8 cellular contexts compared by ENCODE assay signal in genomic region chr2:65186872-65187851, GRCh38. TPM values are rescaled to one million over a fixed set of nuclear protein-coding genes. Genes with fewer than 3 reads are reported as not detected.
A peak's percentile ranks its signal among the peaks of the same experiment; 100 is the strongest.
DNase-seq lines count a peak whose midpoint lies in the region; ATAC-seq, FAIRE-seq and TF ChIP-seq lines count a peak whose summit lies in the region.

No MANE protein-coding gene starts in this region.

- CTCF ChIA-PET in CD8-positive, alpha-beta memory T cell (lab: Charles Lee): interaction anchor here (0.6 to 1.5 kb wide), 8 partner anchors 9 to 269 kb away, joined by 3 to 6 read pairs (median 4); partner anchors contain the start of gene CEP68

- no peak overlapping the region for H3K27ac ChIP-seq in CD8-positive, alpha-beta memory T cell (ENCODE audit: low read depth, low read length)
- no peak overlapping the region for H3K27ac ChIP-seq in pancreas

- no peaks in the 10 kb centered on the region for H3K9me3 Mint-ChIP-seq in CD8-positive, alpha-beta memory T cell
- no peaks in the 10 kb centered on the region for H3K9me3 Mint-ChIP-seq in type B pancreatic cell

- DNase-seq in CD8-positive, alpha-beta memory T cell: peak; percentile 29 to 62 (median 44)
- DNase-seq in LNCaP clone FGC (ENCODE audit: low read depth): peak; percentile 46
- DNase-seq in activated naive CD4-positive, alpha-beta T cell treated with anti-CD3 and anti-CD28 coated beads, Interleukin-2, amount 50 U/mL, for 16 hours: peak; percentile 61
- DNase-seq in glomerular visceral epithelial cell (ENCODE audit: extremely low spot score): peak; percentile 74
- peak; percentile 66 to 85 (median 74) for DNase-seq in pancreas
- peak; percentile 80 for DNase-seq in type B pancreatic cell (ENCODE audit: extremely low spot score, unreplicated experiment)

- TF ChIP-seq CTCF in LNCaP clone FGC (IDR thresholded peaks at IDR 0.05; ENCODE audit: control insufficient read depth, extremely low read depth, insufficient read depth) (peak; percentile 67), pancreas (IDR thresholded peaks at IDR 0.05) (peak; percentile 56 to 73 (median 66)), type B pancreatic cell (conservative IDR thresholded peaks at IDR 0.05) (peak; percentile 86)

- peaks cover 8 to 10% (median 10%) of the 10 kb centered on the region in 3 donors for H3K4me1 Mint-ChIP-seq in CD8-positive, alpha-beta memory T cell
- peaks cover 13% of the 10 kb centered on the region for H3K4me1 Mint-ChIP-seq in type B pancreatic cell (ENCODE audit: unreplicated experiment)

- no peaks in the 10 kb centered on the region for H3K27me3 ChIP-seq in CD8-positive, alpha-beta memory T cell (ENCODE audit: insufficient read depth, low read length, poor library complexity, severe bottlenecking)
- H3K27me3 ChIP-seq in pancreas: no peaks in the 10 kb centered on the region

- ATAC-seq in GM21381 (IDR thresholded peaks at IDR 0.05; ENCODE audit: unreplicated experiment) (peak; percentile 57), SK-N-SH treated with all-trans-retinoic acid at 6 μM for 48 hours (peak; percentile 100), pancreas (peak; percentile 97 to 100 (median 99))

- POLR2A ChIA-PET in CD8-positive, alpha-beta memory T cell (lab: Charles Lee): no interaction called here

- peaks cover 0 to 4% (median 2%) of the 10 kb centered on the region in 3 donors for H3K36me3 Mint-ChIP-seq in CD8-positive, alpha-beta memory T cell
- no peaks in the 10 kb centered on the region for H3K36me3 Mint-ChIP-seq in type B pancreatic cell

- peak; percentile 26 for FAIRE-seq in pancreas (lab: Jason Lieb, UNC)

- peaks cover 15 to 37% of the 10 kb centered on the region in 2 donors for H3K27me3 Mint-ChIP-seq in CD8-positive, alpha-beta memory T cell
- H3K27me3 Mint-ChIP-seq in type B pancreatic cell: peaks cover 2% of the 10 kb centered on the region

- 51 to 52% methylated on average over 19 of the region's 19 CpGs for WGBS in pancreas, 2 donors

- peaks cover 9% of the 10 kb centered on the region for H3K4me1 ChIP-seq in CD8-positive, alpha-beta memory T cell (ENCODE audit: insufficient read depth, low read length)
- peaks cover 0 to 3% (median 0%) of the 10 kb centered on the region in 3 donors for H3K4me1 ChIP-seq in pancreas

- H3K9me3 ChIP-seq in CD8-positive, alpha-beta memory T cell (ENCODE audit: low read length): no peaks in the 10 kb centered on the region
- no peaks in the 10 kb centered on the region for H3K9me3 ChIP-seq in pancreas

- no peak overlapping the region for H3K27ac Mint-ChIP-seq in CD8-positive, alpha-beta memory T cell
- H3K27ac Mint-ChIP-seq in type B pancreatic cell: no peak overlapping the region

- H3K4me3 ChIP-seq in CD8-positive, alpha-beta memory T cell (ENCODE audit: low read length): no peak overlapping the region
- H3K4me3 ChIP-seq in LNCaP clone FGC (ENCODE audit: low read depth, low read length) (no peak overlapping the region), pancreas (no peak overlapping the region)

- H3K4me3 Mint-ChIP-seq in CD8-positive, alpha-beta memory T cell: peak overlapping the region in 1 of 7 donors; percentile 17
- no peak overlapping the region for H3K4me3 Mint-ChIP-seq in type B pancreatic cell

- no peaks in the 10 kb centered on the region for H3K36me3 ChIP-seq in CD8-positive, alpha-beta memory T cell (ENCODE audit: insufficient read depth, low read length)
- H3K36me3 ChIP-seq in pancreas: no peaks in the 10 kb centered on the region

- intact Hi-C loops in pancreas (cut with DNase I): loop anchor here in 2 of 3 donors (10.0 kb wide), 1 partner anchor 272 kb away; no protein-coding TSS in a partner anchor

TF ChIP-seq in SK-N-SH treated with all-trans-retinoic acid at 6 μM for 48 hours, 23 proteins besides CTCF, POLR2A, EP300 and RAD21:
- TF ChIP-seq GLIS3 (CRISPR knock-in tag; IDR thresholded peaks at IDR 0.05) (no peak), PATZ1 (CRISPR knock-in tag; IDR thresholded peaks at IDR 0.05; ENCODE audit: borderline replicate concordance) (no peak), BACH2 (CRISPR knock-in tag; IDR thresholded peaks at IDR 0.05; ENCODE audit: borderline replicate concordance) (no peak), TCF4 (CRISPR knock-in tag; IDR thresholded peaks at IDR 0.05; ENCODE audit: borderline replicate concordance) (no peak), POU6F1 (CRISPR knock-in tag; IDR thresholded peaks at IDR 0.05; ENCODE audit: borderline replicate concordance, low read depth) (no peak), ZNF8 (CRISPR knock-in tag; IDR thresholded peaks at IDR 0.05) (no peak), PPARA (CRISPR knock-in tag; IDR thresholded peaks at IDR 0.05; ENCODE audit: borderline replicate concordance) (no peak), ESRRG (CRISPR knock-in tag; IDR thresholded peaks at IDR 0.05) (no peak), RARB (CRISPR knock-in tag; IDR thresholded peaks at IDR 0.05) (no peak), OSR1 (CRISPR knock-in tag; IDR thresholded peaks at IDR 0.05) (no peak), CSDC2 (CRISPR knock-in tag; IDR thresholded peaks at IDR 0.05) (no peak), CREB5 (CRISPR knock-in tag; IDR thresholded peaks at IDR 0.05; ENCODE audit: low read depth) (no peak), ZFP3 (CRISPR knock-in tag; IDR thresholded peaks at IDR 0.05) (no peak), SNAI2 (CRISPR knock-in tag; IDR thresholded peaks at IDR 0.05) (no peak), TOX (CRISPR knock-in tag; IDR thresholded peaks at IDR 0.05; ENCODE audit: borderline replicate concordance) (no peak), ZNF70 (CRISPR knock-in tag; IDR thresholded peaks at IDR 0.05) (no peak), ZNF565 (CRISPR knock-in tag; conservative IDR thresholded peaks at IDR 0.05; ENCODE audit: low read depth) (no peak), ZC3H10 (CRISPR knock-in tag; IDR thresholded peaks at IDR 0.05) (no peak), ARNTL (CRISPR knock-in tag; IDR thresholded peaks at IDR 0.05; ENCODE audit: borderline replicate concordance, low read depth) (no peak)

RNA-seq across cellular contexts. Expression of gene ACTR2, which starts 40.5 kb away (rescaled TPM):
- total RNA-seq in CD8-positive, alpha-beta memory T cell: 100 to 1,000 TPM; 294 to 306 TPM
- 299 TPM for polyA plus RNA-seq in CD8-positive, alpha-beta memory T cell
- total RNA-seq in pancreas (100 to 1,000 TPM in 2 of 6 donors, 10 to 100 TPM in 4; 47.2 to 115 (median 70.9) TPM), type B pancreatic cell (ENCODE audit: low replicate concordance) (188 and 222 TPM in 2 replicates)
- 10 to 100 TPM; 19.8 to 36.6 TPM for polyA plus RNA-seq in pancreas

RNA-seq across cellular contexts. Expression of gene RAB1A, which starts 57.3 kb away (rescaled TPM):
- 10 to 100 TPM; 88.1 to 91.9 TPM for total RNA-seq in CD8-positive, alpha-beta memory T cell
- 53.9 TPM for polyA plus RNA-seq in CD8-positive, alpha-beta memory T cell
- total RNA-seq in pancreas (10 to 100 TPM; 47.3 to 84.0 (median 69.4) TPM), type B pancreatic cell (ENCODE audit: low replicate concordance) (128 and 201 TPM in 2 replicates)
- polyA plus RNA-seq in pancreas: 10 to 100 TPM; 43.1 to 70.4 TPM
